Comparison of ENCODE assay signal across 24 cellular contexts in the genomic region with DNA sequence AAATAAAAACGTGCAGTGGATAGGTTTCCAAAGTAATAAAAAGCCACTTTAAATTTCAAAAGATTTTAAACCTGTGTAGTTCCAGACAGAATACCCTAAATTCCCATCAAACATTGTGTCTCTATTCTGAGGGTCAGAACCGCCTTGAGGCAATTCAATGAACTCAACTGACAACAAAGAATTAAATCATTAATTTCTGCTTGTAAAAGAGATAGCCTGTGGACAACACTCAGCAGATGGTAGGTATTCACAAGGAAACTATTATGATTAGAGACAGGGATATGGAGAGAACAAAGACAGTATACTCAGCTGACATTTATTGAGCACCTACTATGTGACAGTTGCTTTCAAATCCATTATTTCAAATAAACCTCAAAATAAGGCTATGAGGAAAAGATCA.
"Had no signal": no experiment of that assay in that cellular context is flagged by ENCODE, and none has a peak within 500 bp of the region (broad histone marks: within the 10 kb centered on the region; RNA-seq: fewer than 3 reads in every experiment).

No MANE protein-coding gene starts in this region.

- H3K27me3 Mint-ChIP-seq: activated B cell treated with CpG ODN at 0.5 μM for 24 hours; activated CD4-positive, alpha-beta memory T cell treated with anti-CD3 and anti-CD28 coated beads for 36 hours; activated naive CD8-positive, alpha-beta T cell treated with anti-CD3 and anti-CD28 coated beads for 36 hours; natural killer cell treated with Interleukin-12 subunit alpha and Interleukin-12 subunit beta and Interleukin-15 and Interleukin-18, amount 100 ng/mL, for 72 hours; stimulated activated naive CD8-positive, alpha-beta T cell treated with anti-CD3 and anti-CD28 coated beads, Interleukin-15, amount 100 ng/mL, for 72 hours; T-helper 17 cell had no signal

- H3K4me3 Mint-ChIP-seq: activated B cell treated with CpG ODN at 0.5 μM for 24 hours; activated CD4-positive, alpha-beta memory T cell treated with anti-CD3 and anti-CD28 coated beads for 36 hours; activated naive CD8-positive, alpha-beta T cell treated with anti-CD3 and anti-CD28 coated beads for 36 hours; endodermal cell; natural killer cell treated with Interleukin-12 subunit alpha and Interleukin-12 subunit beta and Interleukin-15 and Interleukin-18, amount 100 ng/mL, for 72 hours; stimulated activated effector memory CD8-positive, alpha-beta T cell treated with anti-CD3 and anti-CD28 coated beads, Interleukin-12 subunit alpha, Interleukin-12 subunit beta, amount 100 ng/mL, for 72 hours; stimulated activated naive CD8-positive, alpha-beta T cell treated with anti-CD3 and anti-CD28 coated beads, Interleukin-15, amount 100 ng/mL, for 72 hours; T-helper 17 cell had no signal

- H3K36me3 Mint-ChIP-seq: activated CD4-positive, alpha-beta memory T cell treated with anti-CD3 and anti-CD28 coated beads for 36 hours; activated naive CD8-positive, alpha-beta T cell treated with anti-CD3 and anti-CD28 coated beads for 36 hours; natural killer cell treated with Interleukin-12 subunit alpha and Interleukin-12 subunit beta and Interleukin-15 and Interleukin-18, amount 100 ng/mL, for 72 hours; stimulated activated effector memory CD8-positive, alpha-beta T cell treated with anti-CD3 and anti-CD28 coated beads, Interleukin-12 subunit alpha, Interleukin-12 subunit beta, amount 100 ng/mL, for 72 hours had no signal

- H3K27ac ChIP-seq: colonic mucosa, foreskin keratinocyte, right lobe of liver, tibial artery had no signal

- DNase-seq: activated B cell treated with CpG ODN at 0.5 μM for 24 hours; activated CD4-positive, alpha-beta memory T cell treated with anti-CD3 and anti-CD28 coated beads for 36 hours; activated CD4-positive, alpha-beta T cell treated with anti-CD3 and anti-CD28 coated beads for 48 hours; activated naive CD4-positive, alpha-beta T cell treated with Interleukin-2 at 50 U/mL for 16 hours; activated naive CD8-positive, alpha-beta T cell treated with anti-CD3 and anti-CD28 coated beads for 36 hours; activated T-cell treated with anti-CD3 and anti-CD28 coated beads, Interleukin-2, amount 50 U/mL, for 48 hours; colonic mucosa; endodermal cell; foreskin keratinocyte; glutamatergic neuron; hippocampal formation; kidney glomerular epithelial cell; left lung; posterior cingulate gyrus; right lobe of liver; stimulated activated CD4-positive, alpha-beta T cell treated with anti-CD3 and anti-CD28 coated beads, Interleukin-2, amount 100 ng/mL, for 24 hours; stimulated activated naive CD8-positive, alpha-beta T cell treated with anti-CD3 and anti-CD28 coated beads, Interleukin-15, amount 100 ng/mL, for 72 hours; T-helper 17 cell; tibial artery had no signal

- ATAC-seq: left lung; natural killer cell treated with Interleukin-12 subunit alpha and Interleukin-12 subunit beta and Interleukin-15 and Interleukin-18, amount 100 ng/mL, for 72 hours; stimulated activated effector memory CD8-positive, alpha-beta T cell treated with anti-CD3 and anti-CD28 coated beads, Interleukin-12 subunit alpha, Interleukin-12 subunit beta, amount 100 ng/mL, for 72 hours; stimulated activated naive CD8-positive, alpha-beta T cell treated with anti-CD3 and anti-CD28 coated beads, Interleukin-15, amount 100 ng/mL, for 72 hours; T-helper 17 cell had no signal

- H3K36me3 ChIP-seq: colonic mucosa, left lung, right lobe of liver, tibial artery had no signal

- FAIRE-seq: bronchial epithelial cell, urothelium cell line had no signal

- H3K27me3 ChIP-seq: colonic mucosa, foreskin keratinocyte, left lung, right lobe of liver, tibial artery had no signal

- H3K27ac Mint-ChIP-seq: activated B cell treated with CpG ODN at 0.5 μM for 24 hours; activated CD4-positive, alpha-beta memory T cell treated with anti-CD3 and anti-CD28 coated beads for 36 hours; activated naive CD8-positive, alpha-beta T cell treated with anti-CD3 and anti-CD28 coated beads for 36 hours; endodermal cell; natural killer cell treated with Interleukin-12 subunit alpha and Interleukin-12 subunit beta and Interleukin-15 and Interleukin-18, amount 100 ng/mL, for 72 hours; stimulated activated naive CD8-positive, alpha-beta T cell treated with anti-CD3 and anti-CD28 coated beads, Interleukin-15, amount 100 ng/mL, for 72 hours had no signal

- H3K4me3 ChIP-seq: colonic mucosa, left lung, right lobe of liver, skin epidermis, tibial artery had no signal

- H3K9me3 ChIP-seq: colonic mucosa, left lung, right lobe of liver, tibial artery had no signal

- H3K9me3 Mint-ChIP-seq: activated B cell treated with CpG ODN at 0.5 μM for 24 hours; activated CD4-positive, alpha-beta memory T cell treated with anti-CD3 and anti-CD28 coated beads for 36 hours; activated naive CD8-positive, alpha-beta T cell treated with anti-CD3 and anti-CD28 coated beads for 36 hours; endodermal cell; natural killer cell treated with Interleukin-12 subunit alpha and Interleukin-12 subunit beta and Interleukin-15 and Interleukin-18, amount 100 ng/mL, for 72 hours; stimulated activated effector memory CD8-positive, alpha-beta T cell treated with anti-CD3 and anti-CD28 coated beads, Interleukin-12 subunit alpha, Interleukin-12 subunit beta, amount 100 ng/mL, for 72 hours; stimulated activated naive CD8-positive, alpha-beta T cell treated with anti-CD3 and anti-CD28 coated beads, Interleukin-15, amount 100 ng/mL, for 72 hours had no signal
